10 cellular contexts compared by ENCODE assay signal in genomic region chr9:114174876-114175771, GRCh38. TPM values are rescaled to one million over a fixed set of nuclear protein-coding genes. Genes with fewer than 3 reads are reported as not detected.
DNase-seq lines count a peak whose midpoint lies in the region; ATAC-seq, FAIRE-seq and TF ChIP-seq lines count a peak whose summit lies in the region.
"Had no signal": no experiment of that assay in that cellular context is flagged by ENCODE, and none has a peak within 500 bp of the region (broad histone marks: within the 10 kb centered on the region; RNA-seq: fewer than 3 reads in every experiment).

No MANE protein-coding gene starts in this region.

- no peaks in the 10 kb centered on the region for H3K36me3 ChIP-seq in astrocyte (ENCODE audit: insufficient read depth, low read length)
- no peaks in the 10 kb centered on the region for H3K36me3 ChIP-seq in right atrium auricular region
- no peaks in the 10 kb centered on the region for H3K36me3 ChIP-seq in psoas muscle (ENCODE audit: insufficient read depth in 1 of 2, low read depth in 1 of 2)
- no peaks in the 10 kb centered on the region for H3K36me3 ChIP-seq in CD8-positive, alpha-beta memory T cell (ENCODE audit: insufficient read depth, low read length)

- H4K20me1 ChIP-seq in astrocyte (ENCODE audit: insufficient read depth, low read length) = peaks cover 10% of the 10 kb centered on the region

- H3K4me2 ChIP-seq in astrocyte (ENCODE audit: low read length) = peak overlapping the region; percentile 64

- TF ChIP-seq CTCF in astrocyte (IDR thresholded peaks at IDR 0.05; ENCODE audit: insufficient read depth, low read depth, low read length) (no peak), right atrium auricular region (IDR thresholded peaks at IDR 0.05) (no peak), psoas muscle (IDR thresholded peaks at IDR 0.05) (no peak)

- H3K9me3 Mint-ChIP-seq in astrocyte (ENCODE audit: unreplicated experiment) = no peaks in the 10 kb centered on the region
- no peaks in the 10 kb centered on the region for H3K9me3 Mint-ChIP-seq in CD8-positive, alpha-beta memory T cell
- H3K9me3 Mint-ChIP-seq: CD4-positive, CD25-positive, alpha-beta regulatory T cell had no signal

- H3K27ac ChIP-seq in astrocyte (ENCODE audit: low read depth, low read length) = peak overlapping the region; percentile 89
- peak overlapping the region; percentile 73 to 81 for H3K27ac ChIP-seq in right atrium auricular region
- H3K27ac ChIP-seq in psoas muscle = peak overlapping the region; percentile 77
- H3K27ac ChIP-seq in CD8-positive, alpha-beta memory T cell (ENCODE audit: low read depth, low read length) = no peak overlapping the region

- peak overlapping the region; percentile 77 for H3K9ac ChIP-seq in astrocyte (ENCODE audit: low read length)

- no peaks in the 10 kb centered on the region for H3K27me3 Mint-ChIP-seq in astrocyte (ENCODE audit: low read depth, unreplicated experiment)
- H3K27me3 Mint-ChIP-seq in CD8-positive, alpha-beta memory T cell = peaks cover 1 to 33% of the 10 kb centered on the region in 2 donors

- CTCF ChIA-PET in CD8-positive, alpha-beta memory T cell (lab: Charles Lee) = no interaction called here

- ATAC-seq in psoas muscle (peak; percentile 65 to 87 (median 84)), HG03571 (IDR thresholded peaks at IDR 0.05; ENCODE audit: unreplicated experiment) (no peak), HG02642 (IDR thresholded peaks at IDR 0.05; ENCODE audit: poor library complexity, unreplicated experiment) (no peak)

- no peak overlapping the region for H3K4me3 ChIP-seq in astrocyte (ENCODE audit: insufficient read depth, low read depth, low read length)
- no peak overlapping the region for H3K4me3 ChIP-seq in right atrium auricular region
- no peak overlapping the region for H3K4me3 ChIP-seq in psoas muscle
- H3K4me3 ChIP-seq in CD8-positive, alpha-beta memory T cell (ENCODE audit: low read length) = no peak overlapping the region

- peaks cover 8% of the 10 kb centered on the region for H3K79me2 ChIP-seq in astrocyte (ENCODE audit: insufficient read depth, low read length)

- WGBS in psoas muscle, 3 donors = 34 to 66% (median 39%) methylated on average over 26 of the region's 26 CpGs

- H3K4me1 Mint-ChIP-seq in astrocyte (ENCODE audit: low read depth, unreplicated experiment) = peaks cover 36% of the 10 kb centered on the region
- H3K4me1 Mint-ChIP-seq in CD8-positive, alpha-beta memory T cell = no peaks in the 10 kb centered on the region
- H3K4me1 Mint-ChIP-seq: CD4-positive, CD25-positive, alpha-beta regulatory T cell had no signal

- H2AFZ ChIP-seq in astrocyte (ENCODE audit: low read depth, low read length) = peak overlapping the region; percentile 76

- no peak for FAIRE-seq in astrocyte (lab: Jason Lieb, UNC)

- H3K9me3 ChIP-seq in astrocyte (ENCODE audit: insufficient read depth, low read depth, low read length) = no peaks in the 10 kb centered on the region
- no peaks in the 10 kb centered on the region for H3K9me3 ChIP-seq in right atrium auricular region
- H3K9me3 ChIP-seq in psoas muscle = no peaks in the 10 kb centered on the region
- no peaks in the 10 kb centered on the region for H3K9me3 ChIP-seq in CD8-positive, alpha-beta memory T cell (ENCODE audit: low read length)

- intact Hi-C loops in psoas muscle (cut with DNase I) = no loop called here

- POLR2A ChIA-PET in CD8-positive, alpha-beta memory T cell (lab: Charles Lee) = no interaction called here

- H3K27me3 ChIP-seq in astrocyte (ENCODE audit: insufficient read depth, low read length) = no peaks in the 10 kb centered on the region
- no peaks in the 10 kb centered on the region for H3K27me3 ChIP-seq in right atrium auricular region
- no peaks in the 10 kb centered on the region for H3K27me3 ChIP-seq in psoas muscle (ENCODE audit: insufficient read depth in 3 of 3, low read length in 2 of 3)
- H3K27me3 ChIP-seq in CD8-positive, alpha-beta memory T cell (ENCODE audit: insufficient read depth, low read length, poor library complexity, severe bottlenecking) = no peaks in the 10 kb centered on the region

- H3K4me1 ChIP-seq in astrocyte (ENCODE audit: insufficient read depth, low read length) = peaks cover 60% of the 10 kb centered on the region
- H3K4me1 ChIP-seq in right atrium auricular region = peaks cover 3 to 64% of the 10 kb centered on the region in 2 donors
- peaks cover 53% of the 10 kb centered on the region for H3K4me1 ChIP-seq in psoas muscle
- no peaks in the 10 kb centered on the region for H3K4me1 ChIP-seq in CD8-positive, alpha-beta memory T cell (ENCODE audit: insufficient read depth, low read length)

- peak; percentile 77 for DNase-seq in EH (ENCODE audit: low read depth)
- peak; percentile 79 for DNase-seq in astrocyte (ENCODE audit: low read depth)
- no peak for DNase-seq in right atrium auricular region (ENCODE audit: low spot score)
- DNase-seq in psoas muscle = peak in 1 of 2 donors; percentile 78
- DNase-seq in CD8-positive, alpha-beta memory T cell = no peak
- DNase-seq in RKO (ENCODE audit: low spot score) = no peak
- DNase-seq: CD4-positive, CD25-positive, alpha-beta regulatory T cell; NCI-H524 had no signal

- H3K27ac Mint-ChIP-seq in astrocyte (ENCODE audit: unreplicated experiment) = peak overlapping the region; percentile 81
- H3K27ac Mint-ChIP-seq in CD8-positive, alpha-beta memory T cell = no peak overlapping the region
- H3K27ac Mint-ChIP-seq: CD4-positive, CD25-positive, alpha-beta regulatory T cell had no signal

- peaks cover 17% of the 10 kb centered on the region for H3K36me3 Mint-ChIP-seq in astrocyte (ENCODE audit: low read depth, unreplicated experiment)
- H3K36me3 Mint-ChIP-seq in CD8-positive, alpha-beta memory T cell = no peaks in the 10 kb centered on the region
- H3K36me3 Mint-ChIP-seq: CD4-positive, CD25-positive, alpha-beta regulatory T cell had no signal

- no peak overlapping the region for H3K4me3 Mint-ChIP-seq in astrocyte (ENCODE audit: unreplicated experiment)
- no peak overlapping the region for H3K4me3 Mint-ChIP-seq in CD8-positive, alpha-beta memory T cell

RNA-seq across cellular contexts. Expression of gene COL27A1, which starts 19.8 kb away (rescaled TPM):
- total RNA-seq in astrocyte = 27.6 and 31.2 TPM in 2 replicates
- total RNA-seq in right atrium auricular region = 1 to 10 TPM; 1.5 to 2.7 TPM
- total RNA-seq in psoas muscle = 1 to 10 TPM; 3.9 to 8.5 (median 4.7) TPM
- 1 to 10 TPM; 1.1 to 2.1 (median 1.8) TPM for polyA plus RNA-seq in psoas muscle
- total RNA-seq in CD8-positive, alpha-beta memory T cell = 1 to 10 TPM in 1 of 2 experiments, under 1 TPM in 1; 0.86 to 1.6 TPM
- polyA plus RNA-seq in CD8-positive, alpha-beta memory T cell = not detected
- polyA plus RNA-seq: CD4-positive, CD25-positive, alpha-beta regulatory T cell had no signal

Comparison
In these comparisons a context has a peak if more than half of its experiments do, and no peak if none do; other contexts are left out.
1. DNase-seq: peak in EH (single experiment) and astrocyte (single experiment); none in right atrium auricular region (single experiment), CD8-positive, alpha-beta memory T cell (0 of 5) and RKO (single experiment).
2. ATAC-seq: peak in psoas muscle (4 of 4); none in HG03571 (single experiment) and HG02642 (single experiment).